In genomic region chr7:131933890-131934289, GRCh38 we compare ENCODE assay signal across 32 cellular contexts.
"Had no signal": no experiment of that assay in that cellular context is flagged by ENCODE, and none has a peak within 500 bp of the region (broad histone marks: within the 10 kb centered on the region; RNA-seq: fewer than 3 reads in every experiment).

No MANE protein-coding gene starts in this region.

- H3K27ac ChIP-seq: brain microvascular endothelial cell, cardiac muscle cell, WERI-Rb-1 had no signal

- H3K36me3 ChIP-seq: brain microvascular endothelial cell, cardiac muscle cell, WERI-Rb-1 had no signal

- H3K27ac Mint-ChIP-seq: activated CD4-positive, alpha-beta memory T cell treated with anti-CD3 and anti-CD28 coated beads, Interleukin-2, amount 10 ng/mL, durations not matched to agents 7 days and 5 days; activated CD8-positive, alpha-beta memory T cell treated with anti-CD3 and anti-CD28 coated beads, Interleukin-2, amount 10 ng/mL, durations not matched to agents 7 days and 5 days; activated naive CD4-positive, alpha-beta T cell treated with anti-CD3 and anti-CD28 coated beads, Interleukin-2, amount 10 ng/mL, durations not matched to agents 7 days and 5 days; activated naive CD8-positive, alpha-beta T cell; activated naive CD8-positive, alpha-beta T cell treated with anti-CD3 and anti-CD28 coated beads, Interleukin-2, amount 50 U/mL, for 24 hours; T-cell had no signal

- H3K9me3 Mint-ChIP-seq: activated CD4-positive, alpha-beta memory T cell treated with anti-CD3 and anti-CD28 coated beads, Interleukin-2, amount 10 ng/mL, durations not matched to agents 7 days and 5 days; activated naive CD4-positive, alpha-beta T cell treated with anti-CD3 and anti-CD28 coated beads, Interleukin-2, amount 10 ng/mL, durations not matched to agents 7 days and 5 days; activated naive CD8-positive, alpha-beta T cell treated with anti-CD3 and anti-CD28 coated beads, Interleukin-2, amount 50 U/mL, for 24 hours; central memory CD8-positive, alpha-beta T cell had no signal

- H3K4me3 Mint-ChIP-seq: activated CD4-positive, alpha-beta memory T cell treated with anti-CD3 and anti-CD28 coated beads, Interleukin-2, amount 10 ng/mL, durations not matched to agents 7 days and 5 days; activated CD8-positive, alpha-beta memory T cell treated with anti-CD3 and anti-CD28 coated beads, Interleukin-2, amount 10 ng/mL, durations not matched to agents 7 days and 5 days; activated naive CD4-positive, alpha-beta T cell treated with anti-CD3 and anti-CD28 coated beads, Interleukin-2, amount 10 ng/mL, durations not matched to agents 7 days and 5 days; activated naive CD8-positive, alpha-beta T cell; activated naive CD8-positive, alpha-beta T cell treated with anti-CD3 and anti-CD28 coated beads, Interleukin-2, amount 50 U/mL, for 24 hours; central memory CD8-positive, alpha-beta T cell; T-cell had no signal

- ATAC-seq: activated CD8-positive, alpha-beta memory T cell treated with anti-CD3 and anti-CD28 coated beads, Interleukin-2, amount 10 ng/mL, durations not matched to agents 7 days and 5 days; activated naive CD8-positive, alpha-beta T cell treated with anti-CD3 and anti-CD28 coated beads, Interleukin-2, amount 50 U/mL, for 24 hours; SK-N-SH treated with all-trans-retinoic acid at 6 μM for 48 hours; T-cell had no signal

- DNase-seq: activated CD4-positive, alpha-beta memory T cell treated with anti-CD3 and anti-CD28 coated beads, Interleukin-2, amount 10 ng/mL, durations not matched to agents 7 days and 5 days; activated CD4-positive, alpha-beta T cell treated with anti-CD3 and anti-CD28 coated beads for 1 hour; activated CD4-positive, alpha-beta T cell treated with anti-CD3 and anti-CD28 coated beads for 48 hours; activated CD4-positive, CD25-positive, alpha-beta regulatory T cell; activated CD8-positive, alpha-beta memory T cell treated with anti-CD3 and anti-CD28 coated beads for 24 hours; activated CD8-positive, alpha-beta memory T cell treated with anti-CD3 and anti-CD28 coated beads, Interleukin-2, amount 50 U/mL, for 48 hours; activated effector memory CD4-positive, alpha-beta T cell treated with Interleukin-2 at 50 U/mL for 16 hours; activated naive CD4-positive, alpha-beta T cell treated with anti-CD3 and anti-CD28 coated beads, Interleukin-2, amount 10 ng/mL, durations not matched to agents 7 days and 5 days; activated naive CD8-positive, alpha-beta T cell treated with anti-CD3 and anti-CD28 coated beads, Interleukin-2, amount 50 U/mL, for 24 hours; activated T-cell treated with anti-CD3 and anti-CD28 coated beads, Interleukin-2, amount 50 U/mL, for 48 hours; anterior cingulate cortex; brain microvascular endothelial cell; Karpas-422; KBM-7; NCI-H1105 treated with DMSO at 0.1 percent for 48 hours; NCI-H1436 treated with DMSO at 0.1 percent for 48 hours; NCI-H1694 treated with DMSO at 0.1 percent for 48 hours; NCI-H2029 treated with DMSO at 0.1 percent for 48 hours; NCI-H2107; NCI-H2171; NCI-H748 treated with DMSO at 0.1 percent for 48 hours; NK-92 treated with Interleukin-12 subunit alpha and Interleukin-12 subunit beta, amount 100 ng/mL, for 24 hours; SHP77; T-cell; T-helper 2 cell; T-helper 9 cell; WERI-Rb-1 had no signal

- H3K27me3 Mint-ChIP-seq: activated CD4-positive, alpha-beta memory T cell treated with anti-CD3 and anti-CD28 coated beads, Interleukin-2, amount 10 ng/mL, durations not matched to agents 7 days and 5 days; activated CD8-positive, alpha-beta memory T cell treated with anti-CD3 and anti-CD28 coated beads, Interleukin-2, amount 10 ng/mL, durations not matched to agents 7 days and 5 days; activated naive CD4-positive, alpha-beta T cell treated with anti-CD3 and anti-CD28 coated beads, Interleukin-2, amount 10 ng/mL, durations not matched to agents 7 days and 5 days; central memory CD8-positive, alpha-beta T cell had no signal

- H3K36me3 Mint-ChIP-seq: activated CD8-positive, alpha-beta memory T cell treated with anti-CD3 and anti-CD28 coated beads, Interleukin-2, amount 10 ng/mL, durations not matched to agents 7 days and 5 days; activated naive CD4-positive, alpha-beta T cell treated with anti-CD3 and anti-CD28 coated beads, Interleukin-2, amount 10 ng/mL, durations not matched to agents 7 days and 5 days; activated naive CD8-positive, alpha-beta T cell; T-cell had no signal

- H3K4me1 Mint-ChIP-seq: activated CD4-positive, alpha-beta memory T cell treated with anti-CD3 and anti-CD28 coated beads, Interleukin-2, amount 10 ng/mL, durations not matched to agents 7 days and 5 days; activated CD8-positive, alpha-beta memory T cell treated with anti-CD3 and anti-CD28 coated beads, Interleukin-2, amount 10 ng/mL, durations not matched to agents 7 days and 5 days; activated naive CD4-positive, alpha-beta T cell treated with anti-CD3 and anti-CD28 coated beads, Interleukin-2, amount 10 ng/mL, durations not matched to agents 7 days and 5 days; activated naive CD8-positive, alpha-beta T cell treated with anti-CD3 and anti-CD28 coated beads, Interleukin-2, amount 50 U/mL, for 24 hours; central memory CD8-positive, alpha-beta T cell; T-cell had no signal

- H3K4me3 ChIP-seq: cardiac muscle cell had no signal

- H3K27me3 ChIP-seq: brain microvascular endothelial cell, cardiac muscle cell had no signal
